8 cellular contexts compared by ENCODE assay signal in the genomic region with DNA sequence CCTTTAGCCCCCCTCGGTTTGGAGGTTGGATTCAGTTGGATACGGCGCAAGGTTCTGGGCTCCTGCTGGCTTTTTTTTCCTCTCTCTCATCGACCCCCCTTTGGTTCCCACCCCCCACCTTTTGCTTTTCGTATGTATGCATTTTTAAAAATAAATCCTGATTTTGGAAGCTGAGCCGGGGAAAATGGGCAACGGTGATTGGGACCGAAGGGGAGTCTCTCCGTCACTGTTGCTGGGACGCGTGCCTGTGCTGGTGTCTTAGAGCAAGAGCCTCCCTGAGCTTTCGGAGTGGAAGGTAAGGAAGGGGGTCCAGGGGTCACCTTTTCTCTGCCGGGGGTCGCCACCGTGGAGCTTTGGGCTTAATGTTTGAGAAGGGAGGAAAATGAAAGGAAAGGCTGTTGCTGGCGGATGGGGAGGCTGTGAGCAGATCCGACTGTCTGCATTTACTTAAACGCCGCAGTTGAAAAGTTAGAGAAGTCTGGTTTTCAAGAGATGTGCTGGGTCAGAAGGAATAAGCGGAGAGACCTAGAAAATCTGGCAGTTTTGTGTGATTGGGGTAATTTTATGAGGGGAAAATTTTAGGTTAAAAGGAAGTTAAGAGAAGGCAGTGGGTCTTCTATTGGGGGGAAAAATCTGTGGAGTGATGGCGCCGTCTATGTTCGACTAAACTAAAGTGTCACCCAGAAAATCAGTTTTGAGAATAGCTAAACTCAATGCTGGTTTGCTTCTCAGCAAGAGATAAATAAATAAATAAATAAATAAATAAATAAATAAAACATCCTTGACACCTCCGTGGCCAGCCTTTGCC. TPM values are rescaled to one million over a fixed set of nuclear protein-coding genes. Genes with fewer than 3 reads are reported as not detected.
DNase-seq lines count a peak whose midpoint lies in the region; ATAC-seq and TF ChIP-seq lines count a peak whose summit lies in the region.

No MANE protein-coding gene starts in this region.

- peaks cover 75% of the 10 kb centered on the region for H3K27me3 Mint-ChIP-seq in stimulated activated naive CD8-positive, alpha-beta T cell treated with anti-CD3 and anti-CD28 coated beads, Interleukin-15, Interleukin-2, amounts not matched to agents 100 ng/mL and 50 ng/mL, for 24 hours
- H3K27me3 Mint-ChIP-seq in T-helper 17 cell: peaks cover 63% of the 10 kb centered on the region
- peaks cover 11% of the 10 kb centered on the region for H3K27me3 Mint-ChIP-seq in neural progenitor cell (ENCODE audit: insufficient read depth, low read depth)

- peak overlapping the region; percentile 81 for H3K4me3 Mint-ChIP-seq in stimulated activated naive CD8-positive, alpha-beta T cell treated with anti-CD3 and anti-CD28 coated beads, Interleukin-15, Interleukin-2, amounts not matched to agents 100 ng/mL and 50 ng/mL, for 24 hours
- H3K4me3 Mint-ChIP-seq in T-helper 17 cell (peak overlapping the region; percentile 94), neural progenitor cell (peak overlapping the region; percentile 98)

- H3K27me3 ChIP-seq in fibroblast of lung (ENCODE audit: control insufficient read depth, insufficient read depth, low read length): peaks cover 11% of the 10 kb centered on the region
- H3K27me3 ChIP-seq in neural progenitor cell: peaks cover 89% of the 10 kb centered on the region

- H3K27ac Mint-ChIP-seq in stimulated activated naive CD8-positive, alpha-beta T cell treated with anti-CD3 and anti-CD28 coated beads, Interleukin-15, Interleukin-2, amounts not matched to agents 100 ng/mL and 50 ng/mL, for 24 hours: no peak overlapping the region
- H3K27ac Mint-ChIP-seq in T-helper 17 cell (peak overlapping the region; percentile 77), neural progenitor cell (peak overlapping the region; percentile 81)

- CTCF ChIA-PET in RWPE1 (lab: Yijun Ruan, JAX): interaction anchor here (0.6 to 1.8 kb wide), 4 partner anchors 123 to 1585 kb away, joined by 4 to 8 read pairs (median 5); no protein-coding TSS in a partner anchor

- H3K9ac ChIP-seq in fibroblast of lung (ENCODE audit: insufficient read depth, low read length) (no peak overlapping the region), neural progenitor cell (no peak overlapping the region)

- H3K36me3 ChIP-seq in fibroblast of lung (ENCODE audit: control insufficient read depth, insufficient read depth, low read length): no peaks in the 10 kb centered on the region
- no peaks in the 10 kb centered on the region for H3K36me3 ChIP-seq in neural progenitor cell

- H3K4me2 ChIP-seq in fibroblast of lung (ENCODE audit: extremely low read depth, insufficient read depth, low read length) (peak overlapping the region; percentile 91), neural progenitor cell (peak overlapping the region; percentile 97)

- H3K9me3 ChIP-seq in T-helper 17 cell (ENCODE audit: control insufficient read depth, low read length, poor library complexity, severe bottlenecking): no peaks in the 10 kb centered on the region
- H3K9me3 ChIP-seq in fibroblast of lung (ENCODE audit: control insufficient read depth, insufficient read depth, low read depth, low read length): no peaks in the 10 kb centered on the region
- no peaks in the 10 kb centered on the region for H3K9me3 ChIP-seq in neural progenitor cell (ENCODE audit: low read depth)

- no peaks in the 10 kb centered on the region for H3K9me3 Mint-ChIP-seq in stimulated activated naive CD8-positive, alpha-beta T cell treated with anti-CD3 and anti-CD28 coated beads, Interleukin-15, Interleukin-2, amounts not matched to agents 100 ng/mL and 50 ng/mL, for 24 hours
- H3K9me3 Mint-ChIP-seq in neural progenitor cell: no peaks in the 10 kb centered on the region

- H3K4me1 ChIP-seq in fibroblast of lung (ENCODE audit: control insufficient read depth, extremely low read depth, insufficient read depth, low read length) (no peaks in the 10 kb centered on the region), neural progenitor cell (peaks cover 20% of the 10 kb centered on the region)

- H4K20me1 ChIP-seq in fibroblast of lung (ENCODE audit: control insufficient read depth, extremely low read depth, insufficient read depth, low read length) (no peaks in the 10 kb centered on the region), neural progenitor cell (ENCODE audit: low read depth) (no peaks in the 10 kb centered on the region)

- peaks cover 20% of the 10 kb centered on the region for H3K4me1 Mint-ChIP-seq in stimulated activated naive CD8-positive, alpha-beta T cell treated with anti-CD3 and anti-CD28 coated beads, Interleukin-15, Interleukin-2, amounts not matched to agents 100 ng/mL and 50 ng/mL, for 24 hours (ENCODE audit: low read depth)
- H3K4me1 Mint-ChIP-seq in T-helper 17 cell (peaks cover 30% of the 10 kb centered on the region), neural progenitor cell (peaks cover 44% of the 10 kb centered on the region)

- H3K27ac ChIP-seq in fibroblast of lung (ENCODE audit: insufficient read depth, low read length) (no peak overlapping the region), neural progenitor cell (no peak overlapping the region), RWPE1 (no peak overlapping the region)

- ATAC-seq in stimulated activated naive CD8-positive, alpha-beta T cell treated with anti-CD3 and anti-CD28 coated beads, Interleukin-15, Interleukin-2, amounts not matched to agents 100 U/mL and 50 U/mL, for 24 hours: no peak
- ATAC-seq in T-helper 17 cell: no peak

- H3F3A ChIP-seq in neural progenitor cell (ENCODE audit: low read depth): peaks cover 16% of the 10 kb centered on the region

- H3K4me3 ChIP-seq in fibroblast of lung (replicated peaks in 1 of 4; ENCODE audit: control extremely low read depth in 1 of 4, insufficient read depth in 1 of 4, low read depth in 3 of 4, low read length in 4 of 4) (peak overlapping the region; percentile 61 to 89 (median 64)), neural progenitor cell (peak overlapping the region; percentile 80)

- no peak for DNase-seq in stimulated activated naive CD8-positive, alpha-beta T cell treated with anti-CD3 and anti-CD28 coated beads, Interleukin-15, Interleukin-2, amounts not matched to agents 100 U/mL and 50 U/mL, for 24 hours
- DNase-seq in T-helper 17 cell (no peak), fibroblast of lung (ENCODE audit: low read depth in 2 of 2) (peak in 1 of 2 donors; percentile 53), neural progenitor cell (ENCODE audit: low spot score) (peak; percentile 57), 8988T (no peak), RWPE1 (ENCODE audit: low spot score) (no peak), NCI-H2107 (lab: John Stamatoyannopoulos, UW) (no peak)

- no peaks in the 10 kb centered on the region for H3K79me2 ChIP-seq in fibroblast of lung (ENCODE audit: control insufficient read depth, insufficient read depth, low read length)
- H3K79me2 ChIP-seq in neural progenitor cell (ENCODE audit: low read depth): no peaks in the 10 kb centered on the region

- H2AFZ ChIP-seq in fibroblast of lung (ENCODE audit: low read length) (peak overlapping the region; percentile 55), neural progenitor cell (replicated peaks) (peak overlapping the region; percentile 95)

- POLR2A ChIA-PET in RWPE1 (lab: Yijun Ruan, JAX; ENCODE audit: low non-redundant PET): no interaction called here

- TF ChIP-seq CTCF in fibroblast of lung (conservative IDR thresholded peaks at IDR 0.05 in 1 of 2, IDR thresholded peaks at IDR 0.05 in 1 of 2; ENCODE audit: low read depth in 1 of 2, low read length in 2 of 2) (no peak), neural progenitor cell (IDR thresholded peaks at IDR 0.05) (no peak), RWPE1 (conservative IDR thresholded peaks at IDR 0.05; ENCODE audit: low read depth) (no peak)

- no peaks in the 10 kb centered on the region for H3K36me3 Mint-ChIP-seq in stimulated activated naive CD8-positive, alpha-beta T cell treated with anti-CD3 and anti-CD28 coated beads, Interleukin-15, Interleukin-2, amounts not matched to agents 100 ng/mL and 50 ng/mL, for 24 hours (ENCODE audit: low read depth)
- H3K36me3 Mint-ChIP-seq in T-helper 17 cell (ENCODE audit: low read depth) (no peaks in the 10 kb centered on the region), neural progenitor cell (no peaks in the 10 kb centered on the region)

RNA-seq across cellular contexts. Expression of a gene that starts 0.8 kb away (rescaled TPM):
- not detected for total RNA-seq in T-helper 17 cell
- 0.33 and 0.77 TPM in 2 replicates for total RNA-seq in fibroblast of lung
- polyA plus RNA-seq in fibroblast of lung: 0.01 TPM in 1 of 2 replicates, not detected in the other
- not detected in 2 replicates for polyA plus RNA-seq in fibroblast of lung (2012)
- polyA minus RNA-seq in fibroblast of lung (ENCODE audit: low replicate concordance): not detected in 2 replicates
- 1.2 and 1.5 TPM in 2 replicates for total RNA-seq in neural progenitor cell (ENCODE audit: low replicate concordance)
